9 cellular contexts compared by ENCODE assay signal in genomic region chr1:18256318-18257235, GRCh38.
DNase-seq lines count a peak whose midpoint lies in the region; ATAC-seq, FAIRE-seq and TF ChIP-seq lines count a peak whose summit lies in the region.
"Had no signal": no experiment of that assay in that cellular context is flagged by ENCODE, and none has a peak within 500 bp of the region (broad histone marks: within the 10 kb centered on the region; RNA-seq: fewer than 3 reads in every experiment).

No MANE protein-coding gene starts in this region.

- no peak for TF ChIP-seq RAD21 in K562 (CRISPR knock-in tag; conservative IDR thresholded peaks at IDR 0.05 in 1 of 2, IDR thresholded peaks at IDR 0.05 in 1 of 2)

- H3K4me1 ChIP-seq in K562 (replicated peaks in 1 of 2; ENCODE audit: control insufficient read depth in 2 of 2, insufficient read depth in 2 of 2, low read length in 2 of 2) (no peaks in the 10 kb centered on the region), suprapubic skin (no peaks in the 10 kb centered on the region)

- no peaks in the 10 kb centered on the region for H3K27me3 ChIP-seq in K562 (ENCODE audit: control insufficient read depth in 2 of 2, insufficient read depth in 2 of 2, low read length in 2 of 2)
- H3K27me3 ChIP-seq in suprapubic skin: peaks cover 27% of the 10 kb centered on the region

- no peak for TF ChIP-seq EP300 in K562 (IDR thresholded peaks at IDR 0.05; ENCODE audit: low read length)
- TF ChIP-seq EP300 in suprapubic skin (IDR thresholded peaks at IDR 0.05): no peak

- WGBS in K562 (ENCODE audit: insufficient coverage, low coverage, missing lambda C conversion rate): under 1% methylated on average over 17 of the region's 17 CpGs
- WGBS in suprapubic skin: 42% methylated on average over 12 of the region's 17 CpGs

- H3K4me3 ChIP-seq in K562: no peak overlapping the region
- no peak overlapping the region for H3K4me3 ChIP-seq in suprapubic skin

- no TSS peak for BruUV-seq in K562 (replicated peaks; lab: Mats Ljungman, UMichigan)

- CTCF ChIA-PET in K562 (lab: Yijun Ruan, JAX; ENCODE audit: low intra/inter-chr PET ratio): no interaction called here

- no peak for TF ChIP-seq POLR2A in K562 (conservative IDR thresholded peaks at IDR 0.05)
- TF ChIP-seq POLR2A in suprapubic skin (IDR thresholded peaks at IDR 0.05): no peak

- FAIRE-seq in K562 (lab: Jason Lieb, UNC): peak; percentile 60

- no peaks in the 10 kb centered on the region for H4K20me1 ChIP-seq in K562 (replicated peaks; ENCODE audit: control insufficient read depth, insufficient read depth, low read length)

- H3K27ac ChIP-seq in K562 (ENCODE audit: extremely low read depth, low read depth, low read length) (no peak overlapping the region), suprapubic skin (no peak overlapping the region)
- H3K27ac ChIP-seq: 22Rv1 had no signal

- no peak for TF ChIP-seq CTCF in K562 (IDR thresholded peaks at IDR 0.05 in 2 of 3, conservative IDR thresholded peaks at IDR 0.05 in 1 of 3; ENCODE audit: insufficient read depth in 2 of 3, low read depth in 1 of 3, low read length in 3 of 3)
- no peak for TF ChIP-seq CTCF in suprapubic skin (IDR thresholded peaks at IDR 0.05)

- DNase-seq in DMS 273 (lab: John Stamatoyannopoulos, UW; ENCODE audit: unreplicated experiment) (peak; percentile 78), DMS 273 treated with DMSO at 0.1 percent for 48 hours (lab: John Stamatoyannopoulos, UW) (no peak), NCI-H345 (lab: John Stamatoyannopoulos, UW) (peak; percentile 41), K562 (ENCODE audit: extremely low read depth in 1 of 4, low spot score in 3 of 4) (peak; percentile 66 to 79 (median 72)), mucosa of gallbladder (ENCODE audit: low spot score) (peak; percentile 66), H4 (ENCODE audit: low spot score) (no peak), suprapubic skin (ENCODE audit: low spot score in 2 of 2) (no peak)

- H3K36me3 ChIP-seq in K562 (ENCODE audit: control insufficient read depth, insufficient read depth, low read length) (no peaks in the 10 kb centered on the region), suprapubic skin (no peaks in the 10 kb centered on the region)

- no peaks in the 10 kb centered on the region for H3K79me2 ChIP-seq in K562 (ENCODE audit: control insufficient read depth, insufficient read depth, low read length)

- no peak overlapping the region for H3K9ac ChIP-seq in K562 (ENCODE audit: insufficient read depth in 1 of 2, low read depth in 2 of 2, low read length in 2 of 2)

- no peak overlapping the region for H3K4me2 ChIP-seq in K562 (ENCODE audit: insufficient read depth, low read length)

- POLR2A ChIA-PET in K562 (lab: Yijun Ruan, JAX): no interaction called here

- ATAC-seq in K562 (peak; percentile 82), GM19351 (IDR thresholded peaks at IDR 0.05; ENCODE audit: unreplicated experiment) (no peak)

- intact Hi-C loops in K562 (cut with micrococcal nuclease): no loop called here

- H3K9me1 ChIP-seq in K562 (ENCODE audit: control insufficient read depth, insufficient read depth, low read length): peaks cover 4% of the 10 kb centered on the region

- H3K9me3 ChIP-seq in K562 (replicated peaks; ENCODE audit: control insufficient read depth, insufficient read depth, low read depth, low read length): no peaks in the 10 kb centered on the region
- no peaks in the 10 kb centered on the region for H3K9me3 ChIP-seq in suprapubic skin

- in situ Hi-C loops in K562 (cut with MboI): no loop called here

- H2AFZ ChIP-seq in K562 (ENCODE audit: low read depth, low read length): no peak overlapping the region

TF ChIP-seq in K562, 482 proteins besides CTCF, POLR2A, EP300 and RAD21 (continues in another document):
- peak in 1 of 2 experiments; percentile 40 for TF ChIP-seq AFF1 (IDR thresholded peaks at IDR 0.05; ENCODE audit: low read depth in 1 of 2, partially characterized antibody in 2 of 2)
- peak in 1 of 2 experiments; percentile 19; a peak in 1 of 4 replicates for TF ChIP-seq SRF (CRISPR knock-in tag; IDR thresholded peaks at IDR 0.05)
- TF ChIP-seq PRMT5 (CRISPR knock-in tag; IDR thresholded peaks at IDR 0.05): peak; percentile 71; the same call in 1 of the 2 replicates
- peak; percentile 94 for TF ChIP-seq EHMT2 (IDR thresholded peaks at IDR 0.05)
- peak; percentile 88 for TF ChIP-seq MIER1 (IDR thresholded peaks at IDR 0.05; ENCODE audit: low read depth)
- TF ChIP-seq, protein P1, sequence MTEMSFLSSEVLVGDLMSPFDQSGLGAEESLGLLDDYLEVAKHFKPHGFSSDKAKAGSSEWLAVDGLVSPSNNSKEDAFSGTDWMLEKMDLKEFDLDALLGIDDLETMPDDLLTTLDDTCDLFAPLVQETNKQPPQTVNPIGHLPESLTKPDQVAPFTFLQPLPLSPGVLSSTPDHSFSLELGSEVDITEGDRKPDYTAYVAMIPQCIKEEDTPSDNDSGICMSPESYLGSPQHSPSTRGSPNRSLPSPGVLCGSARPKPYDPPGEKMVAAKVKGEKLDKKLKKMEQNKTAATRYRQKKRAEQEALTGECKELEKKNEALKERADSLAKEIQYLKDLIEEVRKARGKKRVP (CRISPR knock-in tag; IDR thresholded peaks at IDR 0.05): no peak
- TF ChIP-seq, protein P2, sequence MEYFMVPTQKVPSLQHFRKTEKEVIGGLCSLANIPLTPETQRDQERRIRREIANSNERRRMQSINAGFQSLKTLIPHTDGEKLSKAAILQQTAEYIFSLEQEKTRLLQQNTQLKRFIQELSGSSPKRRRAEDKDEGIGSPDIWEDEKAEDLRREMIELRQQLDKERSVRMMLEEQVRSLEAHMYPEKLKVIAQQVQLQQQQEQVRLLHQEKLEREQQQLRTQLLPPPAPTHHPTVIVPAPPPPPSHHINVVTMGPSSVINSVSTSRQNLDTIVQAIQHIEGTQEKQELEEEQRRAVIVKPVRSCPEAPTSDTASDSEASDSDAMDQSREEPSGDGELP (CRISPR knock-in tag; IDR thresholded peaks at IDR 0.05; ENCODE audit: borderline replicate concordance): peak; percentile 25; the same call in 1 of the 2 replicates
- TF ChIP-seq, protein P3, sequence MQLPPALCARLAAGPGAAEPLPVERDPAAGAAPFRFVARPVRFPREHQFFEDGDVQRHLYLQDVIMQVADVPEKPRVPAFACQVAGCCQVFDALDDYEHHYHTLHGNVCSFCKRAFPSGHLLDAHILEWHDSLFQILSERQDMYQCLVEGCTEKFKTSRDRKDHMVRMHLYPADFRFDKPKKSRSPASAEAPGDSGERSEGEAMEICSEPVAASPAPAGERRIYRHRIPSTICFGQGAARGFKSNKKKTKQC (CRISPR knock-in tag; IDR thresholded peaks at IDR 0.05): 0 out of 2 replicates have a peak, but pooled peaks have one; percentile 64
- TF ChIP-seq MAZ (CRISPR knock-in tag; conservative IDR thresholded peaks at IDR 0.05 in 1 of 2, IDR thresholded peaks at IDR 0.05 in 1 of 2): 0 out of 4 replicates have a peak, but pooled peaks of 1 of the 2 experiments have one; percentile 32
- no peak for TF ChIP-seq HEY1 (CRISPR knock-in tag; IDR thresholded peaks at IDR 0.05; ENCODE audit: borderline replicate concordance)
- TF ChIP-seq RB1 (IDR thresholded peaks at IDR 0.05; ENCODE audit: low read depth): no peak

Comparison
In these comparisons a context has a peak if more than half of its experiments do, and no peak if none do; other contexts are left out.
1. DNase-seq: peak in DMS 273 (single experiment), NCI-H345 (single experiment), K562 (4 of 4) and mucosa of gallbladder (single experiment); none in DMS 273 treated with DMSO at 0.1 percent for 48 hours (single experiment), H4 (single experiment) and suprapubic skin (0 of 2).